In genomic region chr14:66117600-66117999, GRCh38 we compare ENCODE assay signal across 13 cellular contexts.
DNase-seq lines count a peak whose midpoint lies in the region; TF ChIP-seq lines count a peak whose summit lies in the region.
"Had no signal": no experiment of that assay in that cellular context is flagged by ENCODE, and none has a peak within 500 bp of the region (broad histone marks: within the 10 kb centered on the region; RNA-seq: fewer than 3 reads in every experiment).

No MANE protein-coding gene starts in this region.

- DNase-seq in GM04503 (ENCODE audit: low read depth) = peak; percentile 23
- DNase-seq in RPMI7951 (ENCODE audit: low read depth) = peak; percentile 24
- DNase-seq in fibroblast of pulmonary artery (ENCODE audit: low read depth) = peak; percentile 77
- DNase-seq in progenitor cell of endocrine pancreas (ENCODE audit: low spot score, unreplicated experiment) = no peak
- no peak for DNase-seq in stimulated activated CD4-positive, alpha-beta T cell treated with anti-CD3 and anti-CD28 coated beads, Interleukin-4, amount 100 ng/mL, for 1 hour
- no peak for DNase-seq in G401 (ENCODE audit: low spot score)
- DNase-seq in COLO668 (lab: John Stamatoyannopoulos, UW; ENCODE audit: unreplicated experiment) = no peak
- DNase-seq in SKM-1 treated with dmso at 0.1 percent for 144 hours (lab: John Stamatoyannopoulos, UW; ENCODE audit: unreplicated experiment) = no peak
- DNase-seq: activated T-cell treated with anti-CD3 and anti-CD28 coated beads, Interleukin-2, amount 50 U/mL, for 4 hours; COR-L47; KBM-7; stimulated activated CD4-positive, alpha-beta T cell treated with anti-CD3 and anti-CD28 coated beads, Interleukin-2, amount 100 ng/mL, for 24 hours had no signal

- H3K9me3 Mint-ChIP-seq in progenitor cell of endocrine pancreas (ENCODE audit: low read depth) = no peaks in the 10 kb centered on the region
- H3K9me3 Mint-ChIP-seq: activated T-cell treated with anti-CD3 and anti-CD28 coated beads, Interleukin-2, amount 50 U/mL, for 4 hours had no signal

- in situ Hi-C loops in G401 (cut with HindIII; ENCODE audit: low sequenced_read_pairs) = no loop called here

- H3K27ac Mint-ChIP-seq in progenitor cell of endocrine pancreas = peak overlapping the region; percentile 34
- H3K27ac Mint-ChIP-seq: nephron had no signal

- no peak overlapping the region for H3K4me3 ChIP-seq in fibroblast of pulmonary artery (replicated peaks; ENCODE audit: low read depth, low read length)

- TF ChIP-seq CTCF in fibroblast of pulmonary artery (IDR thresholded peaks at IDR 0.05; ENCODE audit: low read length, missing control alignments) (no peak), progenitor cell of endocrine pancreas (IDR thresholded peaks at IDR 0.05; ENCODE audit: unreplicated experiment) (no peak)

- no peaks in the 10 kb centered on the region for H3K36me3 Mint-ChIP-seq in progenitor cell of endocrine pancreas (ENCODE audit: insufficient read depth)

- H3K4me3 Mint-ChIP-seq in progenitor cell of endocrine pancreas (ENCODE audit: low read depth) = no peak overlapping the region
- H3K4me3 Mint-ChIP-seq: activated T-cell treated with anti-CD3 and anti-CD28 coated beads, Interleukin-2, amount 50 U/mL, for 4 hours; nephron had no signal

- H3K4me1 Mint-ChIP-seq in progenitor cell of endocrine pancreas (ENCODE audit: low read depth) = peaks cover 6% of the 10 kb centered on the region
- H3K4me1 Mint-ChIP-seq: nephron had no signal

- H3K27me3 Mint-ChIP-seq in progenitor cell of endocrine pancreas = no peaks in the 10 kb centered on the region

Comparison
In these comparisons a context has a peak if more than half of its experiments do, and no peak if none do; other contexts are left out.
1. DNase-seq: peak in GM04503 (single experiment), RPMI7951 (single experiment) and fibroblast of pulmonary artery (single experiment); none in progenitor cell of endocrine pancreas (single experiment), stimulated activated CD4-positive, alpha-beta T cell treated with anti-CD3 and anti-CD28 coated beads, Interleukin-4, amount 100 ng/mL, for 1 hour (single experiment), G401 (single experiment), COLO668 (single experiment) and SKM-1 treated with dmso at 0.1 percent for 144 hours (single experiment).